ENCODE assay signal across 25 cellular contexts in the genomic region with DNA sequence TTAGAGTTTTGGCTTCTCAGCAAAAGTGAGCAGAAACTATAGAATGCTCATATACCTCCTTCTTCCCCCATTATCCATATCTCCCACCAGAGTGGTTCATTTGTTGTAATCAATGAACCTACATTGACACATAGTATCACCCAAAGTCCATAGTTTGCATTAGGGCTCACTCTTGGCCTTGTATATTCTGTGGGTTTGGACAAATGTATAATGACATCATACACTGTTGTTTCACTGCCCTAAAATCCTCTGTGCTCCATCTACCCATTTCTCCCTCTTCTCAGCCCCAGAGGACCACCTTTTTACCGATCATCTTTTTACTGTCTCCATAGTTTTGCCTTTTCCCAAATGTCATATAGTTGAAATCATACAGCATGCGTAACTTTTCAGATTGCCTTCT.
"Had no signal": no experiment of that assay in that cellular context is flagged by ENCODE, and none has a peak within 500 bp of the region (broad histone marks: within the 10 kb centered on the region; RNA-seq: fewer than 3 reads in every experiment).

No MANE protein-coding gene starts in this region.

- H3K9me3 Mint-ChIP-seq: activated CD4-positive, alpha-beta T cell treated with anti-CD3 and anti-CD28 coated beads, Interleukin-2, amount 10 ng/mL, durations not matched to agents 24 days and 14 days; activated naive CD4-positive, alpha-beta T cell treated with anti-CD3 and anti-CD28 coated beads for 36 hours; activated T-cell treated with anti-CD3 and anti-CD28 coated beads, Interleukin-2, amount 50 U/mL, for 4 hours; type B pancreatic cell had no signal

- H3K27ac Mint-ChIP-seq: activated CD4-positive, alpha-beta T cell treated with anti-CD3 and anti-CD28 coated beads, Interleukin-2, amount 10 ng/mL, durations not matched to agents 24 days and 14 days; activated naive CD4-positive, alpha-beta T cell treated with anti-CD3 and anti-CD28 coated beads for 36 hours; type B pancreatic cell had no signal

- H3K4me3 Mint-ChIP-seq: activated CD4-positive, alpha-beta T cell treated with anti-CD3 and anti-CD28 coated beads, Interleukin-2, amount 10 ng/mL, durations not matched to agents 24 days and 14 days; activated naive CD4-positive, alpha-beta T cell treated with anti-CD3 and anti-CD28 coated beads for 36 hours; activated T-cell treated with anti-CD3 and anti-CD28 coated beads, Interleukin-2, amount 50 U/mL, for 4 hours; naive B cell; type B pancreatic cell had no signal

- H3K4me3 ChIP-seq: adrenal gland, ascending aorta, lung, ovary, prostate gland, thoracic aorta had no signal

- H3K4me1 ChIP-seq: adrenal gland, ascending aorta, prostate gland had no signal

- ATAC-seq: activated CD4-positive, CD25-positive, alpha-beta regulatory T cell treated with anti-CD3 and anti-CD28 coated beads, Interleukin-2, amount 50 U/mL, for 24 hours; activated T-cell treated with anti-CD3 and anti-CD28 coated beads, Interleukin-2, amount 50 U/mL, for 4 hours; foreskin keratinocyte; left lobe of liver had no signal

- H3K27me3 Mint-ChIP-seq: activated CD4-positive, alpha-beta T cell treated with anti-CD3 and anti-CD28 coated beads, Interleukin-2, amount 10 ng/mL, durations not matched to agents 24 days and 14 days; naive B cell; type B pancreatic cell had no signal

- H3K36me3 Mint-ChIP-seq: naive B cell, type B pancreatic cell had no signal

- H3K27me3 ChIP-seq: adrenal gland, ascending aorta, brain microvascular endothelial cell, foreskin keratinocyte, neutrophil, ovary had no signal

- H3K27ac ChIP-seq: adrenal gland, ascending aorta, brain microvascular endothelial cell, foreskin keratinocyte, ovary, prostate gland, thoracic aorta, VCaP had no signal

- H3K36me3 ChIP-seq: adrenal gland, ascending aorta, brain microvascular endothelial cell, neutrophil, ovary, prostate gland, thoracic aorta had no signal

- DNase-seq: activated CD4-positive, alpha-beta T cell treated with anti-CD3 and anti-CD28 coated beads, Interleukin-2, amount 10 ng/mL, durations not matched to agents 24 days and 14 days; activated CD8-positive, alpha-beta memory T cell treated with anti-CD3 and anti-CD28 coated beads, Interleukin-2, amount 50 U/mL, for 4 hours; activated naive CD4-positive, alpha-beta T cell treated with anti-CD3 and anti-CD28 coated beads for 36 hours; activated T-cell treated with anti-CD3 and anti-CD28 coated beads, Interleukin-2, amount 50 U/mL, for 4 hours; adrenal gland; brain microvascular endothelial cell; central memory CD4-positive, alpha-beta T cell; dermis blood vessel endothelial cell; effector CD8-positive, alpha-beta T cell; erythroblast; foreskin keratinocyte; kidney; naive B cell; ovary; stimulated activated CD4-positive, alpha-beta T cell treated with anti-CD3 and anti-CD28 coated beads, Interleukin-4, amount 100 ng/mL, for 24 hours; stimulated activated naive CD4-positive, alpha-beta T cell treated with Interleukin-2 at 50 U/mL for 16 hours had no signal

- H3K9me3 ChIP-seq: adrenal gland, ascending aorta, neutrophil, ovary, prostate gland, thoracic aorta had no signal

- FAIRE-seq: kidney had no signal
